In genomic region chr12:857611-858010, GRCh38 we compare ENCODE assay signal across 11 cellular contexts.
DNase-seq lines count a peak whose midpoint lies in the region; ATAC-seq, FAIRE-seq and TF ChIP-seq lines count a peak whose summit lies in the region.
"Had no signal": no experiment of that assay in that cellular context is flagged by ENCODE, and none has a peak within 500 bp of the region (broad histone marks: within the 10 kb centered on the region; RNA-seq: fewer than 3 reads in every experiment).

No MANE protein-coding gene starts in this region.

- H3K4me1 ChIP-seq in sigmoid colon = peaks cover 0 to 47% (median 34%) of the 10 kb centered on the region in 4 donors

- TF ChIP-seq CTCF in fibroblast of pulmonary artery (IDR thresholded peaks at IDR 0.05; ENCODE audit: low read length, missing control alignments) (no peak), sigmoid colon (IDR thresholded peaks at IDR 0.05) (no peak)

- no peaks in the 10 kb centered on the region for H3K9me3 ChIP-seq in sigmoid colon

- peaks cover 1 to 42% (median 12%) of the 10 kb centered on the region in 4 donors for H3K36me3 ChIP-seq in sigmoid colon

- 90 to 95% methylated on average over 5 of the region's 5 CpGs for WGBS in sigmoid colon, 2 donors

- FAIRE-seq in urothelium cell line (lab: Jason Lieb, UNC) = no peak

- H3K27ac ChIP-seq in sigmoid colon = peak overlapping the region; percentile 42 to 69 (median 60)

- intact Hi-C loops in sigmoid colon (cut with DNase I) = loop anchor here (5.0 kb wide), 1 partner anchor 40 kb away; no protein-coding TSS in a partner anchor

- no peak for TF ChIP-seq POLR2A in sigmoid colon (IDR thresholded peaks at IDR 0.05)

- DNase-seq in ELR (ENCODE audit: low read depth) = peak; percentile 89
- DNase-seq in fibroblast of pulmonary artery (ENCODE audit: low read depth) = peak; percentile 66
- no peak for DNase-seq in sigmoid colon
- DNase-seq in urothelium cell line (ENCODE audit: low spot score) = no peak
- DNase-seq: activated CD4-positive, alpha-beta T cell treated with anti-CD3 and anti-CD28 coated beads for 4 hours; NCI-H146; OCI-M1 had no signal

- H3K27me3 ChIP-seq in sigmoid colon = no peaks in the 10 kb centered on the region

- no peak for TF ChIP-seq EP300 in sigmoid colon (IDR thresholded peaks at IDR 0.05)

- peak; percentile 96 for ATAC-seq in SK-N-SH treated with all-trans-retinoic acid at 6 μM for 48 hours
- no peak for ATAC-seq in HG03520 (IDR thresholded peaks at IDR 0.05; ENCODE audit: unreplicated experiment)
- ATAC-seq in GM18907 (IDR thresholded peaks at IDR 0.05; ENCODE audit: unreplicated experiment) = no peak
- ATAC-seq in HG03045 (IDR thresholded peaks at IDR 0.05; ENCODE audit: unreplicated experiment) = no peak

- H3K4me3 ChIP-seq in fibroblast of pulmonary artery (replicated peaks; ENCODE audit: low read depth, low read length) (no peak overlapping the region), sigmoid colon (no peak overlapping the region)

TF ChIP-seq in SK-N-SH treated with all-trans-retinoic acid at 6 μM for 48 hours, 23 proteins besides CTCF, POLR2A, EP300 and RAD21:
- TF ChIP-seq TSHZ2 (CRISPR knock-in tag; IDR thresholded peaks at IDR 0.05) (no peak), GLIS3 (CRISPR knock-in tag; IDR thresholded peaks at IDR 0.05) (no peak), ZFP3 (CRISPR knock-in tag; IDR thresholded peaks at IDR 0.05) (no peak), CREB5 (CRISPR knock-in tag; IDR thresholded peaks at IDR 0.05; ENCODE audit: low read depth) (no peak), ZFP30 (CRISPR knock-in tag; IDR thresholded peaks at IDR 0.05) (no peak), ARNTL (CRISPR knock-in tag; IDR thresholded peaks at IDR 0.05; ENCODE audit: borderline replicate concordance, low read depth) (no peak), ISL1 (CRISPR knock-in tag; IDR thresholded peaks at IDR 0.05) (no peak), OSR1 (CRISPR knock-in tag; IDR thresholded peaks at IDR 0.05) (no peak), TOX (CRISPR knock-in tag; IDR thresholded peaks at IDR 0.05; ENCODE audit: borderline replicate concordance) (no peak), TCF4 (CRISPR knock-in tag; IDR thresholded peaks at IDR 0.05; ENCODE audit: borderline replicate concordance) (no peak), CSDC2 (CRISPR knock-in tag; IDR thresholded peaks at IDR 0.05) (no peak), CSRNP3 (CRISPR knock-in tag; IDR thresholded peaks at IDR 0.05) (no peak), ZNF565 (CRISPR knock-in tag; conservative IDR thresholded peaks at IDR 0.05; ENCODE audit: low read depth) (no peak), PPARA (CRISPR knock-in tag; IDR thresholded peaks at IDR 0.05; ENCODE audit: borderline replicate concordance) (no peak)

Comparison
In these comparisons a context has a peak if more than half of its experiments do, and no peak if none do; other contexts are left out.
1. DNase-seq: peak in ELR (single experiment) and fibroblast of pulmonary artery (single experiment); none in sigmoid colon (single experiment) and urothelium cell line (single experiment).